Comparison of ENCODE assay signal across 1 cellular context in the genomic region with DNA sequence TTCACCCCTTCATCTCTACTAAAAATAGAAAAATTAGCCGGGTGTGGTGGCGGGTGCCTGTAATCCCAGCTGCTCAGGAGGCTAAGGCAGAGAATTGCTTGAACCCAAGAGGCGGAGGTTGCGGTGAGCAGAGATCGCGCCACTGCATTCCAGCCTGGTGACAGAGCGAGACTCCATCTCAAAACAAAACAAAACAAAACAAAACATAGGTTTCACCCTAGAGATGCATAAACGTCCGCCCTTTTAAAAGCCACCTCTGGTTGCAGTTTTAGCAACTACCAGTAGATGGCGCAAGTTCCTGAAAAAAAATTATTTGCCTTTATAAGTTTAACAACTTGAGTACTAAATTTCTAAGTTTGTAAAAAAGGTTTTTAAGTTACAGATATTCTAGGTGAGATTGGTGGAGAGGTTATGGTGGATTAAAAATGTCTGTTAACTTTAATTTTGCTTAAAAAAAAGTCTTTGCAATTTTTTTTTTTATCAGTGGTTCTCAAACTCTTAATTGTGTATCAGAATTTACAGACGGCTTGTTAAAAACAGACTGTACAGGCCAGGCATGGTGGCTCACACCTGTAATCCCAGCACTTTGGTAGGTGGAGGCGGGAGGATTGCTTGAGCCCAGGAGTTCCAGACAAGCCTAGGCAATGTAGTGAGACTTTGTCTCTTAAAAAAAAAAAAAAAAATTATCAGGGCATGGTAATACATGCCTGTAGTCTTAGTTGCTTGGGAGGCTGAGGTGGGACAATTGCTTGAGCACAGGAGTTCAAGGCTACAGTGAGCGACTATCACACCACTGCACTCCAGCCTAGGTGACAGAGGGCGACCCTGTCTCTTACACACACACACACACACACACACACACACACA.
TF ChIP-seq lines count a peak whose summit lies in the region.

No MANE protein-coding gene starts in this region.

TF ChIP-seq in K562, 482 proteins besides CTCF, POLR2A, EP300 and RAD21 (continued from another document):
- no peak for TF ChIP-seq ZNF134 (CRISPR knock-in tag; conservative IDR thresholded peaks at IDR 0.05)
- TF ChIP-seq E2F3 (CRISPR knock-in tag; IDR thresholded peaks at IDR 0.05): no peak
- no peak for TF ChIP-seq THAP12 (CRISPR knock-in tag; IDR thresholded peaks at IDR 0.05)
- TF ChIP-seq KLF16 (IDR thresholded peaks at IDR 0.05): peak; percentile 12; the same call in 1 of the 2 replicates
- TF ChIP-seq FOXK2 (conservative IDR thresholded peaks at IDR 0.05 in 1 of 2, IDR thresholded peaks at IDR 0.05 in 1 of 2; ENCODE audit: low read depth in 2 of 2): 0 out of 4 replicates have a peak, but pooled peaks of 1 of the 2 experiments have one; percentile 18
- no peak for TF ChIP-seq MTA1 (IDR thresholded peaks at IDR 0.05; ENCODE audit: borderline replicate concordance)
- 0 out of 2 replicates have a peak, but pooled peaks have one; percentile 19 for TF ChIP-seq SOX6 (IDR thresholded peaks at IDR 0.05)
- TF ChIP-seq, protein P1, sequence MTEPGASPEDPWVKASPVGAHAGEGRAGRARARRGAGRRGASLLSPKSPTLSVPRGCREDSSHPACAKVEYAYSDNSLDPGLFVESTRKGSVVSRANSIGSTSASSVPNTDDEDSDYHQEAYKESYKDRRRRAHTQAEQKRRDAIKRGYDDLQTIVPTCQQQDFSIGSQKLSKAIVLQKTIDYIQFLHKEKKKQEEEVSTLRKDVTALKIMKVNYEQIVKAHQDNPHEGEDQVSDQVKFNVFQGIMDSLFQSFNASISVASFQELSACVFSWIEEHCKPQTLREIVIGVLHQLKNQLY (CRISPR knock-in tag; conservative IDR thresholded peaks at IDR 0.05): no peak
- no peak for TF ChIP-seq THRA (IDR thresholded peaks at IDR 0.05)
- TF ChIP-seq ZNF318 (IDR thresholded peaks at IDR 0.05; ENCODE audit: borderline replicate concordance in 1 of 2, low read depth in 1 of 2): no peak
- TF ChIP-seq HEY1 (CRISPR knock-in tag; IDR thresholded peaks at IDR 0.05; ENCODE audit: borderline replicate concordance): no peak
- TF ChIP-seq ZNF41 (CRISPR knock-in tag; conservative IDR thresholded peaks at IDR 0.05): no peak
- no peak for TF ChIP-seq ZFP1 (CRISPR knock-in tag; IDR thresholded peaks at IDR 0.05)
- TF ChIP-seq NFIX (CRISPR knock-in tag; IDR thresholded peaks at IDR 0.05; ENCODE audit: low read depth): no peak
- no peak for TF ChIP-seq JUN (IDR thresholded peaks at IDR 0.05; ENCODE audit: borderline replicate concordance, low read depth, low read length)
- no peak for TF ChIP-seq JUN (CRISPR knock-in tag; IDR thresholded peaks at IDR 0.05; ENCODE audit: borderline replicate concordance)
- TF ChIP-seq, protein P2, sequence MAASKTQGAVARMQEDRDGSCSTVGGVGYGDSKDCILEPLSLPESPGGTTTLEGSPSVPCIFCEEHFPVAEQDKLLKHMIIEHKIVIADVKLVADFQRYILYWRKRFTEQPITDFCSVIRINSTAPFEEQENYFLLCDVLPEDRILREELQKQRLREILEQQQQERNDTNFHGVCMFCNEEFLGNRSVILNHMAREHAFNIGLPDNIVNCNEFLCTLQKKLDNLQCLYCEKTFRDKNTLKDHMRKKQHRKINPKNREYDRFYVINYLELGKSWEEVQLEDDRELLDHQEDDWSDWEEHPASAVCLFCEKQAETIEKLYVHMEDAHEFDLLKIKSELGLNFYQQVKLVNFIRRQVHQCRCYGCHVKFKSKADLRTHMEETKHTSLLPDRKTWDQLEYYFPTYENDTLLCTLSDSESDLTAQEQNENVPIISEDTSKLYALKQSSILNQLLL (CRISPR knock-in tag; IDR thresholded peaks at IDR 0.05; ENCODE audit: borderline replicate concordance): no peak
- no peak for TF ChIP-seq ZFP30 (CRISPR knock-in tag; IDR thresholded peaks at IDR 0.05; ENCODE audit: borderline replicate concordance)
- TF ChIP-seq FOXM1 (IDR thresholded peaks at IDR 0.05; ENCODE audit: low read depth): peak; percentile 32; the same call in 1 of the 2 replicates
- TF ChIP-seq FOXM1 (CRISPR knock-in tag; IDR thresholded peaks at IDR 0.05; ENCODE audit: low read depth): no peak
- TF ChIP-seq, protein P3, sequence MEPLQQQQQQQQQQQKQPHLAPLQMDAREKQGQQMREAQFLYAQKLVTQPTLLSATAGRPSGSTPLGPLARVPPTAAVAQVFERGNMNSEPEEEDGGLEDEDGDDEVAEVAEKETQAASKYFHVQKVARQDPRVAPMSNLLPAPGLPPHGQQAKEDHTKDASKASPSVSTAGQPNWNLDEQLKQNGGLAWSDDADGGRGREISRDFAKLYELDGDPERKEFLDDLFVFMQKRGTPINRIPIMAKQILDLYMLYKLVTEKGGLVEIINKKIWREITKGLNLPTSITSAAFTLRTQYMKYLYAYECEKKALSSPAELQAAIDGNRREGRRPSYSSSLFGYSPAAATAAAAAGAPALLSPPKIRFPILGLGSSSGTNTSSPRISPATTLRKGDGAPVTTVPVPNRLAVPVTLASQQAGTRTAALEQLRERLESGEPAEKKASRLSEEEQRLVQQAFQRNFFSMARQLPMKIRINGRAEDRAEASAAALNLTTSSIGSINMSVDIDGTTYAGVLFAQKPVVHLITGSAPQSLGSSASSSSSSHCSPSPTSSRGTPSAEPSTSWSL (CRISPR knock-in tag; IDR thresholded peaks at IDR 0.05; ENCODE audit: borderline replicate concordance): no peak
- no peak for TF ChIP-seq CTBP1 (IDR thresholded peaks at IDR 0.05; ENCODE audit: borderline replicate concordance)
- TF ChIP-seq ID3 (CRISPR knock-in tag; IDR thresholded peaks at IDR 0.05): no peak
- TF ChIP-seq ID3 (tag; IDR thresholded peaks at IDR 0.05): no peak
- TF ChIP-seq, protein P4, sequence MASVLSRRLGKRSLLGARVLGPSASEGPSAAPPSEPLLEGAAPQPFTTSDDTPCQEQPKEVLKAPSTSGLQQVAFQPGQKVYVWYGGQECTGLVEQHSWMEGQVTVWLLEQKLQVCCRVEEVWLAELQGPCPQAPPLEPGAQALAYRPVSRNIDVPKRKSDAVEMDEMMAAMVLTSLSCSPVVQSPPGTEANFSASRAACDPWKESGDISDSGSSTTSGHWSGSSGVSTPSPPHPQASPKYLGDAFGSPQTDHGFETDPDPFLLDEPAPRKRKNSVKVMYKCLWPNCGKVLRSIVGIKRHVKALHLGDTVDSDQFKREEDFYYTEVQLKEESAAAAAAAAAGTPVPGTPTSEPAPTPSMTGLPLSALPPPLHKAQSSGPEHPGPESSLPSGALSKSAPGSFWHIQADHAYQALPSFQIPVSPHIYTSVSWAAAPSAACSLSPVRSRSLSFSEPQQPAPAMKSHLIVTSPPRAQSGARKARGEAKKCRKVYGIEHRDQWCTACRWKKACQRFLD (CRISPR knock-in tag; IDR thresholded peaks at IDR 0.05): no peak
- TF ChIP-seq GTF2A2 (tag; IDR thresholded peaks at IDR 0.05): no peak
